8 cellular contexts compared by ENCODE assay signal in genomic region chr3:51099794-51100542, GRCh38.
DNase-seq lines count a peak whose midpoint lies in the region; ATAC-seq and TF ChIP-seq lines count a peak whose summit lies in the region.

No MANE protein-coding gene starts in this region.

- H3K9me3 ChIP-seq in Karpas-422 (ENCODE audit: low read length) (no peaks in the 10 kb centered on the region), psoas muscle (no peaks in the 10 kb centered on the region)

- intact Hi-C loops in psoas muscle (cut with DNase I): loop anchor here in 1 of 2 donors (5.0 kb wide), 1 partner anchor 272 kb away; no protein-coding TSS in a partner anchor

- H2AFZ ChIP-seq in Karpas-422 (ENCODE audit: low read length): no peak overlapping the region

- H4K20me1 ChIP-seq in Karpas-422 (ENCODE audit: insufficient read depth, low read depth, low read length): no peaks in the 10 kb centered on the region

- peak; percentile 77 for ATAC-seq in foreskin keratinocyte
- ATAC-seq in psoas muscle: peak in 3 of 4 donors; percentile 42 to 54 (median 47)
- ATAC-seq in GM18868 (IDR thresholded peaks at IDR 0.05; ENCODE audit: unreplicated experiment): no peak
- no peak for ATAC-seq in HG02759 (IDR thresholded peaks at IDR 0.05; ENCODE audit: unreplicated experiment)

- no peaks in the 10 kb centered on the region for H3K9me2 ChIP-seq in Karpas-422 (replicated peaks; ENCODE audit: insufficient read depth, low read length)

- H3K4me1 ChIP-seq in Karpas-422 (ENCODE audit: low read length): no peaks in the 10 kb centered on the region
- no peaks in the 10 kb centered on the region for H3K4me1 ChIP-seq in foreskin keratinocyte
- H3K4me1 ChIP-seq in psoas muscle: no peaks in the 10 kb centered on the region

- H3K9ac ChIP-seq in Karpas-422 (ENCODE audit: low read length): no peak overlapping the region

- no peak overlapping the region for H3K4me2 ChIP-seq in Karpas-422 (ENCODE audit: low read depth, low read length, poor library complexity, severe bottlenecking)

- peak; percentile 77 for TF ChIP-seq CTCF in foreskin keratinocyte (conservative IDR thresholded peaks at IDR 0.05)
- peak; percentile 57 for TF ChIP-seq CTCF in psoas muscle (IDR thresholded peaks at IDR 0.05)

- no peak overlapping the region for H3K4me3 ChIP-seq in Karpas-422 (ENCODE audit: low read length)
- no peak overlapping the region for H3K4me3 ChIP-seq in psoas muscle

- no peaks in the 10 kb centered on the region for H3K27me3 ChIP-seq in Karpas-422 (ENCODE audit: low read length)
- H3K27me3 ChIP-seq in foreskin keratinocyte: peaks cover under 1% of the 10 kb centered on the region
- H3K27me3 ChIP-seq in psoas muscle (ENCODE audit: insufficient read depth in 3 of 3, low read length in 2 of 3): no peaks in the 10 kb centered on the region

- 44 to 52% (median 49%) methylated on average over 3 of the region's 3 CpGs for WGBS in psoas muscle, 3 donors

- no peaks in the 10 kb centered on the region for H3K79me2 ChIP-seq in Karpas-422 (ENCODE audit: low read length)

- peak; percentile 33 for DNase-seq in activated CD4-positive, alpha-beta T cell treated with anti-CD3 and anti-CD28 coated beads for 48 hours
- DNase-seq in activated CD4-positive, alpha-beta T cell treated with anti-CD3 and anti-CD28 coated beads, Interleukin-2, amount 50 U/mL, for 4 hours: no peak
- DNase-seq in Karpas-422: peak; percentile 74
- DNase-seq in T1000 (lab: John Stamatoyannopoulos, UW): peak; percentile 11
- DNase-seq in foreskin keratinocyte: peak; percentile 5 to 40
- no peak for DNase-seq in psoas muscle

- H3K36me3 ChIP-seq in Karpas-422 (ENCODE audit: insufficient read depth, low read length) (no peaks in the 10 kb centered on the region), psoas muscle (ENCODE audit: insufficient read depth in 1 of 2, low read depth in 1 of 2) (no peaks in the 10 kb centered on the region)

- H3K27ac ChIP-seq in Karpas-422 (ENCODE audit: low read length) (no peak overlapping the region), foreskin keratinocyte (no peak overlapping the region), psoas muscle (no peak overlapping the region)

Comparison
In these comparisons a context has a peak if more than half of its experiments do, and no peak if none do; other contexts are left out.
1. DNase-seq: peak in activated CD4-positive, alpha-beta T cell treated with anti-CD3 and anti-CD28 coated beads for 48 hours (single experiment), Karpas-422 (single experiment), T1000 (single experiment) and foreskin keratinocyte (2 of 2); none in activated CD4-positive, alpha-beta T cell treated with anti-CD3 and anti-CD28 coated beads, Interleukin-2, amount 50 U/mL, for 4 hours (0 of 2) and psoas muscle (0 of 2).
2. ATAC-seq: peak in foreskin keratinocyte (single experiment) and psoas muscle (3 of 4); none in GM18868 (single experiment) and HG02759 (single experiment).